Comparison of ENCODE assay signal across 1 cellular context in the genomic region with DNA sequence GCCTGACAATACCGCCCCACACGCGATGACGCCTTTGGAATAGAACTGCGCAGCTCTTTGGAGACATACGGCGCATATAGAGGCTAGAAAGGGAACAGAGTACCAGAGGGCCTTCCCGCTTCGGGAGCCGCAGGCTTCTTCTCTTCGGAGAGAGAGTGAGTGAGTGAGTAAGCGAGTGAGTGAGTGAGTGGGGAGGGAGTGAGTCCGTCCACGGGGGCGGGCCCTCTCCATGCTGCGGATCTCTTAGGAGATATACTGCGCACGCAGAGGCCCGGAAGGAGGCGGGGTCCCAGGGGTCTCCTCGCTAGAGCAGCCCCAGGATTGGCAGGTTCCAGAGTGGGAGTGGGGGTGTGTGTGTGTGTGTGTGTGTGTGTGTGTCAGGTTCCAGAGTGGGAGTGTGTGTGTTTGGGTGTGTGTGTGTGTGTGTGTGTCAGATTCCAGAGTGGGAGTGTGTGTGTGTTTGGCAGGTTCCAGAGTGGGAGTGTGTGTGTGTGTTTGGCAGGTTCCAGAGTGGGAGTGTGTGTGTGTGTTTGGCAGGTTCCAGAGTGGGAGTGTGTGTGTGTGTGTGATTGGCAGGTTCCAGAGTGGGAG.
TF ChIP-seq lines count a peak whose summit lies in the region.

No MANE protein-coding gene starts in this region.

TF ChIP-seq in H1, 55 proteins besides CTCF, POLR2A, EP300 and RAD21 (continued from another document):
- TF ChIP-seq, protein P1, sequence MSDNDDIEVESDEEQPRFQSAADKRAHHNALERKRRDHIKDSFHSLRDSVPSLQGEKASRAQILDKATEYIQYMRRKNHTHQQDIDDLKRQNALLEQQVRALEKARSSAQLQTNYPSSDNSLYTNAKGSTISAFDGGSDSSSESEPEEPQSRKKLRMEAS (IDR thresholded peaks at IDR 0.05), result no peak
- TF ChIP-seq RBBP5 (IDR thresholded peaks at IDR 0.05; ENCODE audit: borderline replicate concordance, low read depth, low read length), result 0 out of 2 replicates have a peak, but pooled peaks have one; percentile 26
- TF ChIP-seq SIRT6 (IDR thresholded peaks at IDR 0.05; ENCODE audit: low read length), result no peak
- 0 out of 4 replicates have a peak, but pooled peaks of 1 of the 2 experiments have one; percentile 21 for TF ChIP-seq SIN3A (conservative IDR thresholded peaks at IDR 0.05 in 1 of 2, IDR thresholded peaks at IDR 0.05 in 1 of 2; ENCODE audit: low read depth in 1 of 2, low read length in 2 of 2)
- peak; percentile 50 for TF ChIP-seq EGR1 (IDR thresholded peaks at IDR 0.05; ENCODE audit: borderline replicate concordance, low read depth, low read length)
- no peak for TF ChIP-seq POU5F1 (IDR thresholded peaks at IDR 0.05; ENCODE audit: low read depth, low read length)
- no peak for TF ChIP-seq SIX5 (IDR thresholded peaks at IDR 0.05; ENCODE audit: low read depth, low read length)
- TF ChIP-seq SP4 (IDR thresholded peaks at IDR 0.05; ENCODE audit: low read length), result 0 out of 2 replicates have a peak, but pooled peaks have one; percentile 32
- TF ChIP-seq, protein P2, sequence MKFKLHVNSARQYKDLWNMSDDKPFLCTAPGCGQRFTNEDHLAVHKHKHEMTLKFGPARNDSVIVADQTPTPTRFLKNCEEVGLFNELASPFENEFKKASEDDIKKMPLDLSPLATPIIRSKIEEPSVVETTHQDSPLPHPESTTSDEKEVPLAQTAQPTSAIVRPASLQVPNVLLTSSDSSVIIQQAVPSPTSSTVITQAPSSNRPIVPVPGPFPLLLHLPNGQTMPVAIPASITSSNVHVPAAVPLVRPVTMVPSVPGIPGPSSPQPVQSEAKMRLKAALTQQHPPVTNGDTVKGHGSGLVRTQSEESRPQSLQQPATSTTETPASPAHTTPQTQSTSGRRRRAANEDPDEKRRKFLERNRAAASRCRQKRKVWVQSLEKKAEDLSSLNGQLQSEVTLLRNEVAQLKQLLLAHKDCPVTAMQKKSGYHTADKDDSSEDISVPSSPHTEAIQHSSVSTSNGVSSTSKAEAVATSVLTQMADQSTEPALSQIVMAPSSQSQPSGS (IDR thresholded peaks at IDR 0.05; ENCODE audit: low read length), result no peak
- no peak for TF ChIP-seq CHD1 (IDR thresholded peaks at IDR 0.05; ENCODE audit: low read depth, low read length)
- no peak for TF ChIP-seq POLR2AphosphoS5 (IDR thresholded peaks at IDR 0.05; ENCODE audit: low read depth, low read length)
- TF ChIP-seq TAF7 (optimal IDR thresholded peaks at IDR 0.05; ENCODE audit: borderline replicate concordance, low read depth, low read length), result no peak
- peak; percentile 57 for TF ChIP-seq BACH1 (IDR thresholded peaks at IDR 0.05; ENCODE audit: low read length)
- peak; percentile 99 for TF ChIP-seq ASH2L (IDR thresholded peaks at IDR 0.05; ENCODE audit: low read length)
- TF ChIP-seq PHF8 (conservative IDR thresholded peaks at IDR 0.05; ENCODE audit: low read depth, low read length), result no peak
- no peak for TF ChIP-seq SUZ12 (IDR thresholded peaks at IDR 0.05; ENCODE audit: low read length)
- peak; percentile 72 for TF ChIP-seq KDM4A (IDR thresholded peaks at IDR 0.05; ENCODE audit: low read depth, low read length, severe bottlenecking)
- no peak for TF ChIP-seq KDM5A (IDR thresholded peaks at IDR 0.05; ENCODE audit: low read length)
- TF ChIP-seq, protein P3, sequence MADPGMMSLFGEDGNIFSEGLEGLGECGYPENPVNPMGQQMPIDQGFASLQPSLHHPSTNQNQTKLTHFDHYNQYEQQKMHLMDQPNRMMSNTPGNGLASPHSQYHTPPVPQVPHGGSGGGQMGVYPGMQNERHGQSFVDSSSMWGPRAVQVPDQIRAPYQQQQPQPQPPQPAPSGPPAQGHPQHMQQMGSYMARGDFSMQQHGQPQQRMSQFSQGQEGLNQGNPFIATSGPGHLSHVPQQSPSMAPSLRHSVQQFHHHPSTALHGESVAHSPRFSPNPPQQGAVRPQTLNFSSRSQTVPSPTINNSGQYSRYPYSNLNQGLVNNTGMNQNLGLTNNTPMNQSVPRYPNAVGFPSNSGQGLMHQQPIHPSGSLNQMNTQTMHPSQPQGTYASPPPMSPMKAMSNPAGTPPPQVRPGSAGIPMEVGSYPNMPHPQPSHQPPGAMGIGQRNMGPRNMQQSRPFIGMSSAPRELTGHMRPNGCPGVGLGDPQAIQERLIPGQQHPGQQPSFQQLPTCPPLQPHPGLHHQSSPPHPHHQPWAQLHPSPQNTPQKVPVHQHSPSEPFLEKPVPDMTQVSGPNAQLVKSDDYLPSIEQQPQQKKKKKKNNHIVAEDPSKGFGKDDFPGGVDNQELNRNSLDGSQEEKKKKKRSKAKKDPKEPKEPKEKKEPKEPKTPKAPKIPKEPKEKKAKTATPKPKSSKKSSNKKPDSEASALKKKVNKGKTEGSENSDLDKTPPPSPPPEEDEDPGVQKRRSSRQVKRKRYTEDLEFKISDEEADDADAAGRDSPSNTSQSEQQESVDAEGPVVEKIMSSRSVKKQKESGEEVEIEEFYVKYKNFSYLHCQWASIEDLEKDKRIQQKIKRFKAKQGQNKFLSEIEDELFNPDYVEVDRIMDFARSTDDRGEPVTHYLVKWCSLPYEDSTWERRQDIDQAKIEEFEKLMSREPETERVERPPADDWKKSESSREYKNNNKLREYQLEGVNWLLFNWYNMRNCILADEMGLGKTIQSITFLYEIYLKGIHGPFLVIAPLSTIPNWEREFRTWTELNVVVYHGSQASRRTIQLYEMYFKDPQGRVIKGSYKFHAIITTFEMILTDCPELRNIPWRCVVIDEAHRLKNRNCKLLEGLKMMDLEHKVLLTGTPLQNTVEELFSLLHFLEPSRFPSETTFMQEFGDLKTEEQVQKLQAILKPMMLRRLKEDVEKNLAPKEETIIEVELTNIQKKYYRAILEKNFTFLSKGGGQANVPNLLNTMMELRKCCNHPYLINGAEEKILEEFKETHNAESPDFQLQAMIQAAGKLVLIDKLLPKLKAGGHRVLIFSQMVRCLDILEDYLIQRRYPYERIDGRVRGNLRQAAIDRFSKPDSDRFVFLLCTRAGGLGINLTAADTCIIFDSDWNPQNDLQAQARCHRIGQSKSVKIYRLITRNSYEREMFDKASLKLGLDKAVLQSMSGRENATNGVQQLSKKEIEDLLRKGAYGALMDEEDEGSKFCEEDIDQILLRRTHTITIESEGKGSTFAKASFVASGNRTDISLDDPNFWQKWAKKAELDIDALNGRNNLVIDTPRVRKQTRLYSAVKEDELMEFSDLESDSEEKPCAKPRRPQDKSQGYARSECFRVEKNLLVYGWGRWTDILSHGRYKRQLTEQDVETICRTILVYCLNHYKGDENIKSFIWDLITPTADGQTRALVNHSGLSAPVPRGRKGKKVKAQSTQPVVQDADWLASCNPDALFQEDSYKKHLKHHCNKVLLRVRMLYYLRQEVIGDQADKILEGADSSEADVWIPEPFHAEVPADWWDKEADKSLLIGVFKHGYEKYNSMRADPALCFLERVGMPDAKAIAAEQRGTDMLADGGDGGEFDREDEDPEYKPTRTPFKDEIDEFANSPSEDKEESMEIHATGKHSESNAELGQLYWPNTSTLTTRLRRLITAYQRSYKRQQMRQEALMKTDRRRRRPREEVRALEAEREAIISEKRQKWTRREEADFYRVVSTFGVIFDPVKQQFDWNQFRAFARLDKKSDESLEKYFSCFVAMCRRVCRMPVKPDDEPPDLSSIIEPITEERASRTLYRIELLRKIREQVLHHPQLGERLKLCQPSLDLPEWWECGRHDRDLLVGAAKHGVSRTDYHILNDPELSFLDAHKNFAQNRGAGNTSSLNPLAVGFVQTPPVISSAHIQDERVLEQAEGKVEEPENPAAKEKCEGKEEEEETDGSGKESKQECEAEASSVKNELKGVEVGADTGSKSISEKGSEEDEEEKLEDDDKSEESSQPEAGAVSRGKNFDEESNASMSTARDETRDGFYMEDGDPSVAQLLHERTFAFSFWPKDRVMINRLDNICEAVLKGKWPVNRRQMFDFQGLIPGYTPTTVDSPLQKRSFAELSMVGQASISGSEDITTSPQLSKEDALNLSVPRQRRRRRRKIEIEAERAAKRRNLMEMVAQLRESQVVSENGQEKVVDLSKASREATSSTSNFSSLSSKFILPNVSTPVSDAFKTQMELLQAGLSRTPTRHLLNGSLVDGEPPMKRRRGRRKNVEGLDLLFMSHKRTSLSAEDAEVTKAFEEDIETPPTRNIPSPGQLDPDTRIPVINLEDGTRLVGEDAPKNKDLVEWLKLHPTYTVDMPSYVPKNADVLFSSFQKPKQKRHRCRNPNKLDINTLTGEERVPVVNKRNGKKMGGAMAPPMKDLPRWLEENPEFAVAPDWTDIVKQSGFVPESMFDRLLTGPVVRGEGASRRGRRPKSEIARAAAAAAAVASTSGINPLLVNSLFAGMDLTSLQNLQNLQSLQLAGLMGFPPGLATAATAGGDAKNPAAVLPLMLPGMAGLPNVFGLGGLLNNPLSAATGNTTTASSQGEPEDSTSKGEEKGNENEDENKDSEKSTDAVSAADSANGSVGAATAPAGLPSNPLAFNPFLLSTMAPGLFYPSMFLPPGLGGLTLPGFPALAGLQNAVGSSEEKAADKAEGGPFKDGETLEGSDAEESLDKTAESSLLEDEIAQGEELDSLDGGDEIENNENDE (IDR thresholded peaks at IDR 0.05; ENCODE audit: insufficient replicate concordance, low read length), result peak; percentile 100
- no peak for TF ChIP-seq FOSL1 (IDR thresholded peaks at IDR 0.05; ENCODE audit: insufficient read depth, low read depth, low read length)
- TF ChIP-seq EZH2 (IDR thresholded peaks at IDR 0.05; ENCODE audit: low read depth, low read length, severe bottlenecking), result no peak
- TF ChIP-seq SP1 (IDR thresholded peaks at IDR 0.05; ENCODE audit: low read depth, low read length), result peak; percentile 66
- peak; percentile 60; the same call in 1 of the 2 replicates for TF ChIP-seq CREB1 (IDR thresholded peaks at IDR 0.05)
- TF ChIP-seq HDAC6 (IDR thresholded peaks at IDR 0.05; ENCODE audit: low read depth, low read length), result no peak
TF ChIP-seq in H1: peak in this region for 14.
